In genomic region chr6:11556308-11556707, GRCh38 we compare ENCODE assay signal across 24 cellular contexts.
"Had no signal": no experiment of that assay in that cellular context is flagged by ENCODE, and none has a peak within 500 bp of the region (broad histone marks: within the 10 kb centered on the region; RNA-seq: fewer than 3 reads in every experiment).

No MANE protein-coding gene starts in this region.

- H3K27me3 ChIP-seq: ascending aorta, gastroesophageal sphincter, heart left ventricle, left lung, right atrium auricular region, tibial artery had no signal

- H3K27ac Mint-ChIP-seq: activated CD4-positive, alpha-beta T cell treated with anti-CD3 and anti-CD28 coated beads, Interleukin-2, amount 10 ng/mL, durations not matched to agents 7 days and 5 days; nephron; T-cell had no signal

- H3K9me3 Mint-ChIP-seq: activated CD4-positive, alpha-beta T cell treated with anti-CD3 and anti-CD28 coated beads, Interleukin-2, amount 10 ng/mL, durations not matched to agents 7 days and 5 days; activated T-cell treated with anti-CD3 and anti-CD28 coated beads, Interleukin-2, amount 50 U/mL, for 4 hours; nephron; T-cell had no signal

- H3K36me3 ChIP-seq: ascending aorta, gastroesophageal sphincter, heart left ventricle, left lung, prostate gland, right atrium auricular region, tibial artery had no signal

- H3K9me3 ChIP-seq: gastroesophageal sphincter, left lung, prostate gland, right atrium auricular region, tibial artery had no signal

- H3K4me3 ChIP-seq: ascending aorta, coronary artery, gastroesophageal sphincter, heart left ventricle, left lung, prostate gland, right atrium auricular region, tibial artery had no signal

- H3K4me1 Mint-ChIP-seq: activated CD4-positive, alpha-beta T cell treated with anti-CD3 and anti-CD28 coated beads, Interleukin-2, amount 10 ng/mL, durations not matched to agents 7 days and 5 days; nephron; T-cell had no signal

- H3K27ac ChIP-seq: ascending aorta, coronary artery, gastroesophageal sphincter, heart left ventricle, left lung, prostate gland, right atrium auricular region, tibial artery had no signal

- DNase-seq: activated CD4-positive, alpha-beta T cell treated with anti-CD3 and anti-CD28 coated beads, Interleukin-2, amount 10 ng/mL, durations not matched to agents 7 days and 5 days; activated CD8-positive, alpha-beta memory T cell treated with anti-CD3 and anti-CD28 coated beads, Interleukin-2, amount 50 U/mL, for 4 hours; activated effector memory CD4-positive, alpha-beta T cell treated with Interleukin-2 at 50 U/mL for 16 hours; activated naive CD4-positive, alpha-beta T cell treated with anti-CD3 and anti-CD28 coated beads, Interleukin-2, amount 50 U/mL, for 16 hours; activated T-cell treated with anti-CD3 and anti-CD28 coated beads, Interleukin-2, amount 50 U/mL, for 4 hours; effector CD4-positive, alpha-beta T cell; heart left ventricle; kidney; left lung; midbrain; stimulated activated CD4-positive, alpha-beta T cell treated with anti-CD3 and anti-CD28 coated beads, Interleukin-2, amount 100 ng/mL, for 24 hours; stimulated activated naive CD8-positive, alpha-beta T cell treated with anti-CD3 and anti-CD28 coated beads, Interleukin-15, Interleukin-2, amounts not matched to agents 100 U/mL and 50 U/mL, for 24 hours; substantia nigra; T-cell; T-helper 9 cell; tibial artery had no signal

- H3K4me3 Mint-ChIP-seq: activated CD4-positive, alpha-beta T cell treated with anti-CD3 and anti-CD28 coated beads, Interleukin-2, amount 10 ng/mL, durations not matched to agents 7 days and 5 days; activated T-cell treated with anti-CD3 and anti-CD28 coated beads, Interleukin-2, amount 50 U/mL, for 4 hours; nephron; T-cell had no signal

- ATAC-seq: activated CD4-positive, CD25-positive, alpha-beta regulatory T cell treated with anti-CD3 and anti-CD28 coated beads, Interleukin-2, amount 50 U/mL, for 24 hours; activated T-cell treated with anti-CD3 and anti-CD28 coated beads, Interleukin-2, amount 50 U/mL, for 4 hours; esophagus mucosa; gastroesophageal sphincter; left lung; stimulated activated naive CD8-positive, alpha-beta T cell treated with anti-CD3 and anti-CD28 coated beads, Interleukin-15, Interleukin-2, amounts not matched to agents 100 U/mL and 50 U/mL, for 24 hours; T-cell had no signal

- H3K4me1 ChIP-seq: ascending aorta, gastroesophageal sphincter, prostate gland, right atrium auricular region, tibial artery had no signal

- H3K27me3 Mint-ChIP-seq: T-cell had no signal

- H3K36me3 Mint-ChIP-seq: T-cell had no signal
